ENCODE assay signal across 9 cellular contexts in the genomic region with DNA sequence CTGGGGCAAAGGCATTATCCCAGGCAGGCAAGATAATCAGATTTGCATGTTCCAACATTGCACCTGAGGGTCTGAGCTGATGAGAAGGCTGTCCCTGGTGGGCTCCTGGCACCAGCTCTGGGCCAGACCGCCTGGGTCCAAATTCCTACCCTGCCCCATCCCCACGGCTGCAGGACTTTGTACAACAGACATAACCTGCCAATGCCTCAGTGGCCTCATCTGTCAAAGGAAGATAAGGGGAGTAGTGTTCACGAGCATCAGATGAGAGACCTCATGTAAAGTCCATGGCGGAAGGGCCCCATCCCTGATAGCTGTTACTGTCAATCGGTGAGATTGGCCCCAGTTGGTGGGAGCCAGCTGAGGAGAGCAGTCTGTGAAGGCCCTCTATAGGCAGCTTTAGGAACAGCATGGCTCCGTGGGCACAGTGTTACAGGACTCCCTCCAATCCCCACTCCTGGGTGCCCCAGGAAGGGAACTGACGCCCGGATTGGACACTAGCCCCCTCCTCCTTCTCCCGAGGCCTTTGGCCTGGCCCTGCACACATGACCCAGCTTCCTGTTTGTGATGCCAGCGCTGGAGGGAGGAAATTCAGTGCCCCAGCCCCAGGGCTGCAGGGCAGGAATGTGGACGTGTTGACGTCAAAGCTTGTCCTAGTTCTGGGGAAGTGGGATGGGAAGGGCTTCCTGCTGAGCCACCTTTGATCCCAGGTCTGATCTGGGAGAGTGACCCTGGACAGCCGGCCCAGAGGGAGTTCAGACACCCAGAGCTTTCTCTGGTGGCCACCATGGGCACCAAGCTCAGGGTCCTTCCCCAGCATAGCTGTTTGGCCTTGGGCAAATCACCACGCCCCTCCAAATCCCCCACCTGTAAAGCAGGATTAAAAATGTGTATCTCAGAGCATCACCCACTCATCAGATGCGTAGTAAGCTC. TPM values are rescaled to one million over a fixed set of nuclear protein-coding genes. Genes with fewer than 3 reads are reported as not detected.
A peak's percentile ranks its signal among the peaks of the same experiment; 100 is the strongest.
DNase-seq lines count a peak whose midpoint lies in the region; ATAC-seq, FAIRE-seq and TF ChIP-seq lines count a peak whose summit lies in the region.
"Had no signal": no experiment of that assay in that cellular context is flagged by ENCODE, and none has a peak within 500 bp of the region (broad histone marks: within the 10 kb centered on the region; RNA-seq: fewer than 3 reads in every experiment).

No MANE protein-coding gene starts in this region.

- peak overlapping the region; percentile 77 for H3K4me2 ChIP-seq in HepG2 (ENCODE audit: low read depth, low read length)

- DNase-seq in DMS 273 (lab: John Stamatoyannopoulos, UW; ENCODE audit: unreplicated experiment) (peak; percentile 87), DMS 273 treated with DMSO at 0.1 percent for 48 hours (lab: John Stamatoyannopoulos, UW) (no peak), HEK293T (ENCODE audit: extremely low spot score) (peak; percentile 83), NCI-H2029 treated with DMSO at 0.1 percent for 48 hours (lab: John Stamatoyannopoulos, UW) (peak; percentile 19), choroid plexus epithelial cell (ENCODE audit: low read depth) (peak; percentile 79), HepG2 (ENCODE audit: low spot score) (peak; percentile 91)
- DNase-seq in activated CD4-positive, alpha-beta T cell treated with anti-CD3 and anti-CD28 coated beads for 24 hours (ENCODE audit: low read depth in 2 of 2), result peak; percentile 51 to 57
- peak; percentile 60 to 65 for DNase-seq in stimulated activated CD4-positive, alpha-beta T cell treated with anti-CD3 and anti-CD28 coated beads, Interleukin-2, amount 100 ng/mL, for 48 hours

- peak; percentile 61 for TF ChIP-seq RAD21 in HepG2 (CRISPR knock-in tag; IDR thresholded peaks at IDR 0.05)

- TF ChIP-seq POLR2A in HepG2 (IDR thresholded peaks at IDR 0.05; ENCODE audit: insufficient read depth in 1 of 2, low read depth in 2 of 2, low read length in 2 of 2), result peak in 1 of 2 experiments; percentile 67; a peak in 2 of 4 replicates

- H3K9ac ChIP-seq in HepG2 (ENCODE audit: insufficient read depth, low read depth, low read length), result peak overlapping the region; percentile 46; the same call in 1 of the 2 replicates

- H3K79me2 ChIP-seq in HepG2 (ENCODE audit: insufficient read depth, low read length), result no peaks in the 10 kb centered on the region

- peaks cover 51% of the 10 kb centered on the region for H3K4me1 ChIP-seq in HepG2 (ENCODE audit: insufficient read depth, low read length)

- no peak overlapping the region for H2AFZ ChIP-seq in HepG2 (ENCODE audit: low read length)

- peak; percentile 87 for TF ChIP-seq CTCF in choroid plexus epithelial cell (conservative IDR thresholded peaks at IDR 0.05; ENCODE audit: low read depth, low read length)
- TF ChIP-seq CTCF in HepG2 (CRISPR knock-in tag; IDR thresholded peaks at IDR 0.05), result peak; percentile 84

- in situ Hi-C loops in HepG2 (cut with HindIII; ENCODE audit: extremely low pct_ligation_motif_present, low pct_unique_long_range_greater_than_20kb), result loop anchor here (25.0 kb wide), 1 partner anchor 423 kb away; a partner anchor contains a TSS

- WGBS in HepG2 (ENCODE audit: low lambda C conversion rate), result 6% methylated on average over 6 of the region's 15 CpGs

- peak in 1 of 2 experiments; percentile 69; a peak in 1 of 4 replicates for TF ChIP-seq EP300 in HepG2 (IDR thresholded peaks at IDR 0.05; ENCODE audit: low read depth in 2 of 2, low read length in 2 of 2)
- no peak; the same call in 1 of the 2 replicates for TF ChIP-seq EP300 in HepG2 (CRISPR knock-in tag; IDR thresholded peaks at IDR 0.05; ENCODE audit: borderline replicate concordance)

- H3K36me3 ChIP-seq in HepG2 (replicated peaks in 1 of 2; ENCODE audit: control insufficient read depth in 1 of 2, insufficient read depth in 2 of 2, low read length in 2 of 2), result no peaks in the 10 kb centered on the region

- CTCF ChIA-PET in HEK293T (lab: Yijun Ruan, JAX), result interaction anchor here (0.5 to 5.9 kb wide), 46 partner anchors 8 to 529 kb away, joined by 3 to 61 read pairs (median 4); a partner anchor contains a TSS
- CTCF ChIA-PET in HepG2 (lab: Yijun Ruan, JAX; ENCODE audit: low intra/inter-chr PET ratio, low total read pairs), result interaction anchor here (0.7 to 6.7 kb wide), 6 partner anchors 58 to 236 kb away, joined by 3 to 66 read pairs (median 4); no protein-coding TSS in a partner anchor

- no peaks in the 10 kb centered on the region for H3K27me3 ChIP-seq in HepG2 (ENCODE audit: control insufficient read depth in 1 of 2, insufficient read depth in 2 of 2, low read length in 2 of 2)

- H4K20me1 ChIP-seq in HepG2 (ENCODE audit: insufficient read depth, low read length), result no peaks in the 10 kb centered on the region

- no peak overlapping the region for H3K4me3 ChIP-seq in choroid plexus epithelial cell (ENCODE audit: low read depth, low read length)
- peak overlapping the region in 2 of 3 experiments; percentile 15 to 49; a peak in 4 of 6 replicates for H3K4me3 ChIP-seq in HepG2 (replicated peaks in 1 of 3; ENCODE audit: insufficient read depth in 1 of 3, low read depth in 2 of 3, low read length in 3 of 3)

- POLR2A ChIA-PET in HEK293T (lab: Yijun Ruan, JAX) (interaction anchor here (0.8 to 2.5 kb wide), 6 partner anchors 56 to 259 kb away, joined by 3 to 37 read pairs (median 3); a partner anchor contains a TSS), HepG2 (lab: Yijun Ruan, JAX) (interaction anchor here (0.7 to 1.8 kb wide), 32 partner anchors 10 to 615 kb away, joined by 3 to 71 read pairs (median 4); a partner anchor contains a TSS)

- BruUV-seq in HepG2 (replicated peaks; lab: Mats Ljungman, UMichigan), result no TSS peak

- H3K27ac ChIP-seq in HepG2 (ENCODE audit: extremely low read length, insufficient read depth, low read length), result peak overlapping the region; percentile 66

- intact Hi-C loops in HepG2 (cut with micrococcal nuclease; ENCODE audit: unreplicated experiment), result loop anchor here (10.0 kb wide), 1 partner anchor 430 kb away; a partner anchor contains a TSS

- peak; percentile 83 for ATAC-seq in HepG2

- FAIRE-seq in HepG2 (lab: Jason Lieb, UNC), result peak; percentile 66
- FAIRE-seq: A204.1 had no signal

- H3K9me3 ChIP-seq in HepG2 (ENCODE audit: low read length), result no peaks in the 10 kb centered on the region

TF ChIP-seq in HEK293T, 16 proteins besides CTCF, POLR2A, EP300 and RAD21:
- TF ChIP-seq HDGF (IDR thresholded peaks at IDR 0.05; ENCODE audit: borderline replicate concordance), result no peak
- no peak for TF ChIP-seq ARNT (IDR thresholded peaks at IDR 0.05)
- no peak for TF ChIP-seq FOXM1 (IDR thresholded peaks at IDR 0.05; ENCODE audit: borderline replicate concordance)
- TF ChIP-seq TARDBP (IDR thresholded peaks at IDR 0.05), result no peak
- TF ChIP-seq SUZ12 (IDR thresholded peaks at IDR 0.05), result no peak
- no peak for TF ChIP-seq SP1 (IDR thresholded peaks at IDR 0.05)
- no peak for TF ChIP-seq FOXK2 (IDR thresholded peaks at IDR 0.05)

TF ChIP-seq in HepG2, 621 proteins besides CTCF, POLR2A, EP300 and RAD21 (continues in another document):
- TF ChIP-seq SRY (CRISPR knock-in tag; IDR thresholded peaks at IDR 0.05) (no peak), ZBTB7B (CRISPR knock-in tag; IDR thresholded peaks at IDR 0.05) (peak; percentile 23; the same call in 1 of the 2 replicates), NRL (CRISPR knock-in tag; IDR thresholded peaks at IDR 0.05; ENCODE audit: borderline replicate concordance) (peak; percentile 74; the same call in 1 of the 2 replicates), ZFYVE20 (CRISPR knock-in tag; IDR thresholded peaks at IDR 0.05; ENCODE audit: borderline replicate concordance, low read depth) (no peak), KLF13 (CRISPR knock-in tag; IDR thresholded peaks at IDR 0.05) (no peak), SAP130 (CRISPR knock-in tag; IDR thresholded peaks at IDR 0.05; ENCODE audit: low read depth) (peak; percentile 93)
- TF ChIP-seq, protein P1, sequence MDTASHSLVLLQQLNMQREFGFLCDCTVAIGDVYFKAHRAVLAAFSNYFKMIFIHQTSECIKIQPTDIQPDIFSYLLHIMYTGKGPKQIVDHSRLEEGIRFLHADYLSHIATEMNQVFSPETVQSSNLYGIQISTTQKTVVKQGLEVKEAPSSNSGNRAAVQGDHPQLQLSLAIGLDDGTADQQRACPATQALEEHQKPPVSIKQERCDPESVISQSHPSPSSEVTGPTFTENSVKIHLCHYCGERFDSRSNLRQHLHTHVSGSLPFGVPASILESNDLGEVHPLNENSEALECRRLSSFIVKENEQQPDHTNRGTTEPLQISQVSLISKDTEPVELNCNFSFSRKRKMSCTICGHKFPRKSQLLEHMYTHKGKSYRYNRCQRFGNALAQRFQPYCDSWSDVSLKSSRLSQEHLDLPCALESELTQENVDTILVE (CRISPR knock-in tag; IDR thresholded peaks at IDR 0.05), result 0 out of 2 replicates have a peak, but pooled peaks have one; percentile 21

RNA-seq across cellular contexts. Expression of a gene that starts 56.2 kb away (rescaled TPM):
- 18.0 and 27.1 TPM in 2 replicates for total RNA-seq in HepG2 (2016; rRNA removed; fragmentation: Illumina TruSeq; extraction: Trizol)
- 7.1 and 7.8 TPM in 2 replicates for total RNA-seq in HepG2 (2016; cell fraction: cytosol; rRNA removed; fragmentation: Illumina TruSeq; extraction: Trizol; ENCODE audit: low read depth)
- total RNA-seq in HepG2 (2016; cell fraction: insoluble cytoplasmic fraction; rRNA removed; fragmentation: Illumina TruSeq; extraction: Trizol), result 15.8 and 29.9 TPM in 2 replicates
- 14.2 and 16.6 TPM in 2 replicates for total RNA-seq in HepG2 (2016; cell fraction: membrane; rRNA removed; fragmentation: Illumina TruSeq; extraction: Trizol)
- 53.7 and 56.5 TPM in 2 replicates for total RNA-seq in HepG2 (2016; cell fraction: nucleus; rRNA removed; fragmentation: Illumina TruSeq; extraction: Trizol)
- 55.5 and 79.2 TPM in 2 replicates for polyA plus RNA-seq in HepG2 (2011; rRNA removed)
- polyA plus RNA-seq in HepG2 (2011; cell fraction: cytosol; rRNA removed), result 59.1 and 69.7 TPM in 2 replicates
- polyA plus RNA-seq in HepG2 (2011; cell fraction: nucleus; rRNA removed), result 85.1 and 113 TPM in 2 replicates
- polyA plus RNA-seq in HepG2 (2012), result 48.1 and 56.6 TPM in 2 replicates
- 4.7 and 6.0 TPM in 2 replicates for polyA plus RNA-seq in HepG2 (2016; cell fraction: cytosol; fragmentation: Illumina TruSeq; extraction: Trizol; ENCODE audit: low read depth)
- 17.2 and 23.0 TPM in 2 replicates for polyA plus RNA-seq in HepG2 (2016; cell fraction: insoluble cytoplasmic fraction; fragmentation: Illumina TruSeq; extraction: Trizol; ENCODE audit: low read depth)
- polyA plus RNA-seq in HepG2 (2016; cell fraction: membrane; fragmentation: Illumina TruSeq; extraction: Trizol; ENCODE audit: low read depth), result 9.3 and 9.4 TPM in 2 replicates
- 63.2 and 85.8 TPM in 2 replicates for polyA plus RNA-seq in HepG2 (2016; cell fraction: nucleus; fragmentation: Illumina TruSeq; extraction: Trizol; ENCODE audit: insufficient read depth, low read depth)
- 142 and 198 TPM in 2 replicates for polyA minus RNA-seq in HepG2 (2011; rRNA and poly(A)+ RNA removed; ENCODE audit: low replicate concordance)
- polyA minus RNA-seq in HepG2 (2011; cell fraction: cytosol; rRNA and poly(A)+ RNA removed), result 72.5 and 80.5 TPM in 2 replicates
- 95.3 and 131 TPM in 2 replicates for polyA minus RNA-seq in HepG2 (2011; cell fraction: nucleus; rRNA and poly(A)+ RNA removed)
